1 cellular context compared by ENCODE assay signal in the genomic region with DNA sequence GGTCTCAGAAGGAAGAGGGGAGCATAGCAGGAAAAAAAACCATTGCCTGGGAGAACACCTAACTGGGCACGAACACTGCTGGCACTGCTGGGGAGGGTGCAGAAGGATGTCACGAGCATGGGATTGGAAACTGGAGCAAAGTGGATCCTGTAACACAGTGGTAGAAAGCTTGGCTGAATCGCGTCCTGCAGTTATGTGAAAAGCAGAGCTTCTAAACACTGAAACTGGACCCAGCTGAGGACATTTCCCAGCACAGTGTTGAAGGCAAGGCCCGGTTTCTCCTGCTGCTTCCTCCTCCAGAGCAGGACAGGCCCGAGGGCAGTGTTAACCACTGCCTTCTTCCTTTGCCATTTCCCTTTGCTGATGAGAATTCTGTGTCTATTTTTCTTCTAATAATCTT.
TF ChIP-seq lines count a peak whose summit lies in the region.

No MANE protein-coding gene starts in this region.

TF ChIP-seq in GM12878, 131 proteins besides CTCF, POLR2A, EP300 and RAD21 (continued from another document):
- TF ChIP-seq, protein P1, sequence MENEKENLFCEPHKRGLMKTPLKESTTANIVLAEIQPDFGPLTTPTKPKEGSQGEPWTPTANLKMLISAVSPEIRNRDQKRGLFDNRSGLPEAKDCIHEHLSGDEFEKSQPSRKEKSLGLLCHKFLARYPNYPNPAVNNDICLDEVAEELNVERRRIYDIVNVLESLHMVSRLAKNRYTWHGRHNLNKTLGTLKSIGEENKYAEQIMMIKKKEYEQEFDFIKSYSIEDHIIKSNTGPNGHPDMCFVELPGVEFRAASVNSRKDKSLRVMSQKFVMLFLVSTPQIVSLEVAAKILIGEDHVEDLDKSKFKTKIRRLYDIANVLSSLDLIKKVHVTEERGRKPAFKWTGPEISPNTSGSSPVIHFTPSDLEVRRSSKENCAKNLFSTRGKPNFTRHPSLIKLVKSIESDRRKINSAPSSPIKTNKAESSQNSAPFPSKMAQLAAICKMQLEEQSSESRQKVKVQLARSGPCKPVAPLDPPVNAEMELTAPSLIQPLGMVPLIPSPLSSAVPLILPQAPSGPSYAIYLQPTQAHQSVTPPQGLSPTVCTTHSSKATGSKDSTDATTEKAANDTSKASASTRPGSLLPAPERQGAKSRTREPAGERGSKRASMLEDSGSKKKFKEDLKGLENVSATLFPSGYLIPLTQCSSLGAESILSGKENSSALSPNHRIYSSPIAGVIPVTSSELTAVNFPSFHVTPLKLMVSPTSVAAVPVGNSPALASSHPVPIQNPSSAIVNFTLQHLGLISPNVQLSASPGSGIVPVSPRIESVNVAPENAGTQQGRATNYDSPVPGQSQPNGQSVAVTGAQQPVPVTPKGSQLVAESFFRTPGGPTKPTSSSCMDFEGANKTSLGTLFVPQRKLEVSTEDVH (IDR thresholded peaks at IDR 0.05; ENCODE audit: low read depth, partially characterized antibody), result no peak
- no peak for TF ChIP-seq POU2F2 (IDR thresholded peaks at IDR 0.05; ENCODE audit: borderline replicate concordance, low read depth, low read length)
- no peak for TF ChIP-seq ETV6 (conservative IDR thresholded peaks at IDR 0.05 in 1 of 2, IDR thresholded peaks at IDR 0.05 in 1 of 2; ENCODE audit: borderline replicate concordance in 1 of 2, low read depth in 1 of 2)
- no peak for TF ChIP-seq EGR1 (IDR thresholded peaks at IDR 0.05; ENCODE audit: borderline replicate concordance in 1 of 2, low read depth in 2 of 2, low read length in 2 of 2)
- TF ChIP-seq MEF2A (IDR thresholded peaks at IDR 0.05; ENCODE audit: insufficient read depth, low read depth, low read length), result no peak
- no peak for TF ChIP-seq PAX8 (IDR thresholded peaks at IDR 0.05)
- TF ChIP-seq CREM (IDR thresholded peaks at IDR 0.05; ENCODE audit: low read depth), result no peak
- TF ChIP-seq HCFC1 (IDR thresholded peaks at IDR 0.05; ENCODE audit: low read length), result no peak
- TF ChIP-seq, protein P2, sequence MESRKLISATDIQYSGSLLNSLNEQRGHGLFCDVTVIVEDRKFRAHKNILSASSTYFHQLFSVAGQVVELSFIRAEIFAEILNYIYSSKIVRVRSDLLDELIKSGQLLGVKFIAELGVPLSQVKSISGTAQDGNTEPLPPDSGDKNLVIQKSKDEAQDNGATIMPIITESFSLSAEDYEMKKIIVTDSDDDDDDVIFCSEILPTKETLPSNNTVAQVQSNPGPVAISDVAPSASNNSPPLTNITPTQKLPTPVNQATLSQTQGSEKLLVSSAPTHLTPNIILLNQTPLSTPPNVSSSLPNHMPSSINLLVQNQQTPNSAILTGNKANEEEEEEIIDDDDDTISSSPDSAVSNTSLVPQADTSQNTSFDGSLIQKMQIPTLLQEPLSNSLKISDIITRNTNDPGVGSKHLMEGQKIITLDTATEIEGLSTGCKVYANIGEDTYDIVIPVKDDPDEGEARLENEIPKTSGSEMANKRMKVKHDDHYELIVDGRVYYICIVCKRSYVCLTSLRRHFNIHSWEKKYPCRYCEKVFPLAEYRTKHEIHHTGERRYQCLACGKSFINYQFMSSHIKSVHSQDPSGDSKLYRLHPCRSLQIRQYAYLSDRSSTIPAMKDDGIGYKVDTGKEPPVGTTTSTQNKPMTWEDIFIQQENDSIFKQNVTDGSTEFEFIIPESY (IDR thresholded peaks at IDR 0.05), result no peak
- TF ChIP-seq ZNF217 (IDR thresholded peaks at IDR 0.05), result no peak
- no peak for TF ChIP-seq CBX5 (IDR thresholded peaks at IDR 0.05; ENCODE audit: low read depth)
- no peak for TF ChIP-seq ASH2L (IDR thresholded peaks at IDR 0.05; ENCODE audit: borderline replicate concordance, low read depth)
- TF ChIP-seq, protein P3, sequence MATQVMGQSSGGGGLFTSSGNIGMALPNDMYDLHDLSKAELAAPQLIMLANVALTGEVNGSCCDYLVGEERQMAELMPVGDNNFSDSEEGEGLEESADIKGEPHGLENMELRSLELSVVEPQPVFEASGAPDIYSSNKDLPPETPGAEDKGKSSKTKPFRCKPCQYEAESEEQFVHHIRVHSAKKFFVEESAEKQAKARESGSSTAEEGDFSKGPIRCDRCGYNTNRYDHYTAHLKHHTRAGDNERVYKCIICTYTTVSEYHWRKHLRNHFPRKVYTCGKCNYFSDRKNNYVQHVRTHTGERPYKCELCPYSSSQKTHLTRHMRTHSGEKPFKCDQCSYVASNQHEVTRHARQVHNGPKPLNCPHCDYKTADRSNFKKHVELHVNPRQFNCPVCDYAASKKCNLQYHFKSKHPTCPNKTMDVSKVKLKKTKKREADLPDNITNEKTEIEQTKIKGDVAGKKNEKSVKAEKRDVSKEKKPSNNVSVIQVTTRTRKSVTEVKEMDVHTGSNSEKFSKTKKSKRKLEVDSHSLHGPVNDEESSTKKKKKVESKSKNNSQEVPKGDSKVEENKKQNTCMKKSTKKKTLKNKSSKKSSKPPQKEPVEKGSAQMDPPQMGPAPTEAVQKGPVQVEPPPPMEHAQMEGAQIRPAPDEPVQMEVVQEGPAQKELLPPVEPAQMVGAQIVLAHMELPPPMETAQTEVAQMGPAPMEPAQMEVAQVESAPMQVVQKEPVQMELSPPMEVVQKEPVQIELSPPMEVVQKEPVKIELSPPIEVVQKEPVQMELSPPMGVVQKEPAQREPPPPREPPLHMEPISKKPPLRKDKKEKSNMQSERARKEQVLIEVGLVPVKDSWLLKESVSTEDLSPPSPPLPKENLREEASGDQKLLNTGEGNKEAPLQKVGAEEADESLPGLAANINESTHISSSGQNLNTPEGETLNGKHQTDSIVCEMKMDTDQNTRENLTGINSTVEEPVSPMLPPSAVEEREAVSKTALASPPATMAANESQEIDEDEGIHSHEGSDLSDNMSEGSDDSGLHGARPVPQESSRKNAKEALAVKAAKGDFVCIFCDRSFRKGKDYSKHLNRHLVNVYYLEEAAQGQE (IDR thresholded peaks at IDR 0.05; ENCODE audit: low read depth, low read length), result no peak
- no peak for TF ChIP-seq GATAD2B (conservative IDR thresholded peaks at IDR 0.05; ENCODE audit: low read depth)
- no peak for TF ChIP-seq PAX5 (IDR thresholded peaks at IDR 0.05; ENCODE audit: borderline replicate concordance, low read depth, low read length)
- TF ChIP-seq, protein P4, sequence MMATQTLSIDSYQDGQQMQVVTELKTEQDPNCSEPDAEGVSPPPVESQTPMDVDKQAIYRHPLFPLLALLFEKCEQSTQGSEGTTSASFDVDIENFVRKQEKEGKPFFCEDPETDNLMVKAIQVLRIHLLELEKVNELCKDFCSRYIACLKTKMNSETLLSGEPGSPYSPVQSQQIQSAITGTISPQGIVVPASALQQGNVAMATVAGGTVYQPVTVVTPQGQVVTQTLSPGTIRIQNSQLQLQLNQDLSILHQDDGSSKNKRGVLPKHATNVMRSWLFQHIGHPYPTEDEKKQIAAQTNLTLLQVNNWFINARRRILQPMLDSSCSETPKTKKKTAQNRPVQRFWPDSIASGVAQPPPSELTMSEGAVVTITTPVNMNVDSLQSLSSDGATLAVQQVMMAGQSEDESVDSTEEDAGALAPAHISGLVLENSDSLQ (IDR thresholded peaks at IDR 0.05), result no peak
- no peak for TF ChIP-seq EZH2 (IDR thresholded peaks at IDR 0.05; ENCODE audit: borderline replicate concordance, control insufficient read depth, low read depth, low read length)
- TF ChIP-seq GABPA (IDR thresholded peaks at IDR 0.05; ENCODE audit: low read depth), result no peak
TF ChIP-seq in GM12878: peak in this region for 0.
